In genomic region chr19:4057913-4058695, GRCh38 we compare ENCODE assay signal across 1 cellular context.
TF ChIP-seq lines count a peak whose summit lies in the region.

No MANE protein-coding gene starts in this region.

TF ChIP-seq in K562, 482 proteins besides CTCF, POLR2A, EP300 and RAD21 (continued from another document):
- TF ChIP-seq CTCFL (IDR thresholded peaks at IDR 0.05; ENCODE audit: borderline replicate concordance, insufficient read depth, low read depth, low read length, poor library complexity, severe bottlenecking) = peak; percentile 75
- TF ChIP-seq ZNF609 (CRISPR knock-in tag; IDR thresholded peaks at IDR 0.05; ENCODE audit: borderline replicate concordance) = 0 out of 2 replicates have a peak, but pooled peaks have one; percentile 26
- peak; percentile 35 for TF ChIP-seq TEAD4 (IDR thresholded peaks at IDR 0.05; ENCODE audit: low read length)
- TF ChIP-seq TEAD4 (CRISPR knock-in tag; IDR thresholded peaks at IDR 0.05; ENCODE audit: borderline replicate concordance) = no peak
- TF ChIP-seq IRF9 (tag; IDR thresholded peaks at IDR 0.05) = peak; percentile 60; the same call in 1 of the 2 replicates
- peak; percentile 93 for TF ChIP-seq ATF3 (IDR thresholded peaks at IDR 0.05)
- no peak for TF ChIP-seq ATF3 (CRISPR knock-in tag; conservative IDR thresholded peaks at IDR 0.05)
- TF ChIP-seq SMARCA5 (IDR thresholded peaks at IDR 0.05) = peak; percentile 92
- TF ChIP-seq CBX1 (IDR thresholded peaks at IDR 0.05; ENCODE audit: low read depth) = peak; percentile 98
- peak; percentile 29; the same call in 1 of the 2 replicates for TF ChIP-seq NFIC (IDR thresholded peaks at IDR 0.05)
- no peak for TF ChIP-seq CBFB (CRISPR knock-in tag; IDR thresholded peaks at IDR 0.05)
- peak; percentile 83 for TF ChIP-seq PCBP1 (IDR thresholded peaks at IDR 0.05; ENCODE audit: low read depth, low read length, poor library complexity, severe bottlenecking)
- 0 out of 2 replicates have a peak, but pooled peaks have one; percentile 6 for TF ChIP-seq ETS1 (conservative IDR thresholded peaks at IDR 0.05; ENCODE audit: control insufficient read depth, low read depth, low read length)
- peak; percentile 98 for TF ChIP-seq EGR1 (conservative IDR thresholded peaks at IDR 0.05)
- peak; percentile 66; the same call in 1 of the 2 replicates for TF ChIP-seq GABPB1 (CRISPR knock-in tag; IDR thresholded peaks at IDR 0.05)
- TF ChIP-seq HDAC2 (IDR thresholded peaks at IDR 0.05) = peak; percentile 96
- TF ChIP-seq NFE2 (IDR thresholded peaks at IDR 0.05; ENCODE audit: low read depth) = peak; percentile 43; the same call in 1 of the 2 replicates
- TF ChIP-seq CBX3 (IDR thresholded peaks at IDR 0.05; ENCODE audit: borderline replicate concordance in 1 of 2, low read length in 2 of 2) = peak in 1 of 2 experiments; percentile 73; a peak in 1 of 3 replicates
- peak; percentile 98 for TF ChIP-seq ADNP (tag; IDR thresholded peaks at IDR 0.05)
- TF ChIP-seq CHD4 (IDR thresholded peaks at IDR 0.05; ENCODE audit: insufficient read depth, insufficient replicate concordance, low read depth, low read length, poor library complexity, severe bottlenecking) = peak; percentile 56
- TF ChIP-seq RCOR1 (IDR thresholded peaks at IDR 0.05; ENCODE audit: borderline replicate concordance in 1 of 2, low read depth in 2 of 2, low read length in 2 of 2) = peak in 1 of 2 experiments; percentile 95; a peak in 2 of 4 replicates
- TF ChIP-seq NR2C2 (CRISPR knock-in tag; IDR thresholded peaks at IDR 0.05) = 0 out of 2 replicates have a peak, but pooled peaks have one; percentile 21
- no peak for TF ChIP-seq NR2C2 (tag; IDR thresholded peaks at IDR 0.05)
